In genomic region chr7:76262683-76263402, GRCh38 we compare ENCODE assay signal across 9 cellular contexts. TPM values are rescaled to one million over a fixed set of nuclear protein-coding genes. Genes with fewer than 3 reads are reported as not detected.
A peak's percentile ranks its signal among the peaks of the same experiment; 100 is the strongest.
DNase-seq lines count a peak whose midpoint lies in the region; ATAC-seq and TF ChIP-seq lines count a peak whose summit lies in the region.
"Had no signal": no experiment of that assay in that cellular context is flagged by ENCODE, and none has a peak within 500 bp of the region (broad histone marks: within the 10 kb centered on the region; RNA-seq: fewer than 3 reads in every experiment).

No MANE protein-coding gene starts in this region.

- peaks cover 8% of the 10 kb centered on the region for H3K4me1 Mint-ChIP-seq in stimulated activated naive CD8-positive, alpha-beta T cell treated with anti-CD3 and anti-CD28 coated beads, Interleukin-15, amount 100 ng/mL, for 72 hours

- no peaks in the 10 kb centered on the region for H3K79me2 ChIP-seq in mammary epithelial cell (ENCODE audit: insufficient read depth, low read length)

- H3K4me1 ChIP-seq in mammary epithelial cell (ENCODE audit: insufficient read depth, low read length), result peaks cover 5% of the 10 kb centered on the region

- no peak overlapping the region for H3K4me2 ChIP-seq in mammary epithelial cell (ENCODE audit: insufficient read depth, low read depth, low read length)

- peaks cover 5% of the 10 kb centered on the region for H3K27me3 ChIP-seq in mammary epithelial cell (ENCODE audit: insufficient read depth, low read length)

- 13% methylated on average over 2 of the region's 7 CpGs for WGBS in mammary epithelial cell (ENCODE audit: low coverage, missing lambda C conversion rate)

- DNase-seq in NCI-H510A treated with DMSO at 0.1 percent for 48 hours (lab: John Stamatoyannopoulos, UW) (peak; percentile 9), NCI-H510A (lab: John Stamatoyannopoulos, UW) (no peak), mammary epithelial cell (peak; percentile 48), islet precursor cell (peak; percentile 86)
- peak; percentile 26 to 43 for DNase-seq in stimulated activated naive CD8-positive, alpha-beta T cell treated with anti-CD3 and anti-CD28 coated beads, Interleukin-15, amount 100 ng/mL, for 72 hours

- intact Hi-C loops in mammary epithelial cell (cut with micrococcal nuclease), result loop anchor here (1.0 to 5.0 kb wide), 5 partner anchors 28 to 194 kb away; no protein-coding TSS in a partner anchor

- no peak overlapping the region for H3K4me3 Mint-ChIP-seq in stimulated activated naive CD8-positive, alpha-beta T cell treated with anti-CD3 and anti-CD28 coated beads, Interleukin-15, amount 100 ng/mL, for 72 hours
- H3K4me3 Mint-ChIP-seq: dendritic cell treated with granulocyte-macrophage colony-stimulating factor and Interleukin-4, amounts not matched to agents 40 ng/mL and 50 ng/mL, for 4 days had no signal

- no peaks in the 10 kb centered on the region for H3K9me3 ChIP-seq in mammary epithelial cell (replicated peaks; ENCODE audit: insufficient read depth, low read length)

- H3K36me3 ChIP-seq in mammary epithelial cell (ENCODE audit: insufficient read depth, low read length), result no peaks in the 10 kb centered on the region

- in situ Hi-C loops in mammary epithelial cell (cut with MboI; ENCODE audit: low sequenced_read_pairs in 2 of 2), result loop anchor here in 1 of 2 donors (5.0 kb wide), 2 partner anchors 49 to 86 kb away; no protein-coding TSS in a partner anchor

- H3K27me3 Mint-ChIP-seq in stimulated activated naive CD8-positive, alpha-beta T cell treated with anti-CD3 and anti-CD28 coated beads, Interleukin-15, amount 100 ng/mL, for 72 hours, result peaks cover 68% of the 10 kb centered on the region

- no peak overlapping the region for H3K9ac ChIP-seq in mammary epithelial cell (ENCODE audit: insufficient read depth, low read length)

- no peak overlapping the region for H2AFZ ChIP-seq in mammary epithelial cell (ENCODE audit: low read depth, low read length)

- TF ChIP-seq EP300 in Ishikawa (IDR thresholded peaks at IDR 0.05; ENCODE audit: borderline replicate concordance), result no peak

- no peaks in the 10 kb centered on the region for H3K9me3 Mint-ChIP-seq in stimulated activated naive CD8-positive, alpha-beta T cell treated with anti-CD3 and anti-CD28 coated beads, Interleukin-15, amount 100 ng/mL, for 72 hours
- H3K9me3 Mint-ChIP-seq: dendritic cell treated with granulocyte-macrophage colony-stimulating factor and Interleukin-4, amounts not matched to agents 40 ng/mL and 50 ng/mL, for 4 days had no signal

- CTCF ChIA-PET in mammary epithelial cell (lab: Charles Lee; ENCODE audit: low non-redundant PET), result interaction anchor here (0.6 to 1.1 kb wide), 3 partner anchors 34 to 71 kb away, joined by 4 to 10 read pairs (median 5); no protein-coding TSS in a partner anchor

- TF ChIP-seq CTCF in mammary epithelial cell (conservative IDR thresholded peaks at IDR 0.05 in 1 of 2, IDR thresholded peaks at IDR 0.05 in 1 of 2; ENCODE audit: extremely low read depth in 1 of 2, insufficient read depth in 1 of 2, low read depth in 1 of 2, low read length in 2 of 2), result peak; percentile 79 to 90

- H3K4me3 ChIP-seq in mammary epithelial cell (replicated peaks in 1 of 3; ENCODE audit: insufficient read depth in 1 of 3, low read depth in 2 of 3, low read length in 3 of 3), result no peak overlapping the region

- ATAC-seq in stimulated activated naive CD8-positive, alpha-beta T cell treated with anti-CD3 and anti-CD28 coated beads, Interleukin-15, amount 100 ng/mL, for 72 hours, result peak; percentile 41
- no peak for ATAC-seq in GM19023 (IDR thresholded peaks at IDR 0.05; ENCODE audit: unreplicated experiment)

- peak overlapping the region in 1 of 2 donors; percentile 49 for H3K27ac Mint-ChIP-seq in stimulated activated naive CD8-positive, alpha-beta T cell treated with anti-CD3 and anti-CD28 coated beads, Interleukin-15, amount 100 ng/mL, for 72 hours
- H3K27ac Mint-ChIP-seq: dendritic cell treated with granulocyte-macrophage colony-stimulating factor and Interleukin-4, amounts not matched to agents 40 ng/mL and 50 ng/mL, for 4 days had no signal

- H3K27ac ChIP-seq in mammary epithelial cell (ENCODE audit: insufficient read depth, low read depth, low read length), result no peak overlapping the region

- TF ChIP-seq RAD21 in Ishikawa (IDR thresholded peaks at IDR 0.05; ENCODE audit: low read depth), result peak; percentile 94

- dilution Hi-C loops in mammary epithelial cell (cut with HindIII; ENCODE audit: low sequenced_read_pairs), result loop anchor here (5.0 kb wide), 1 partner anchor 41 kb away; no protein-coding TSS in a partner anchor

- no peaks in the 10 kb centered on the region for H4K20me1 ChIP-seq in mammary epithelial cell (ENCODE audit: insufficient read depth, low read length)

- no TSS peak for BruUV-seq in mammary epithelial cell (replicated peaks; lab: Mats Ljungman, UMichigan)

TF ChIP-seq in Ishikawa, 13 proteins besides CTCF, POLR2A, EP300 and RAD21:
- TF ChIP-seq TCF12 (IDR thresholded peaks at IDR 0.05; ENCODE audit: low read depth), result no peak

TF ChIP-seq in PFSK-1, 5 proteins besides CTCF, POLR2A, EP300 and RAD21:
- TF ChIP-seq FOXP2 (optimal IDR thresholded peaks at IDR 0.05; ENCODE audit: borderline replicate concordance, extremely low read depth, extremely low read length, insufficient read depth) (no peak), SIN3A (IDR thresholded peaks at IDR 0.05; ENCODE audit: borderline replicate concordance, insufficient read depth, low read length) (no peak), REST (IDR thresholded peaks at IDR 0.05; ENCODE audit: insufficient read depth in 1 of 2, low read depth in 2 of 2, low read length in 2 of 2) (peak; percentile 13 to 76; a peak in 2 of 4 replicates), TAF1 (IDR thresholded peaks at IDR 0.05; ENCODE audit: borderline replicate concordance, insufficient read depth, low read length) (no peak), POLR2AphosphoS5 (IDR thresholded peaks at IDR 0.05; ENCODE audit: low read depth, low read length) (no peak)

RNA-seq across cellular contexts. Expression of gene HSPB1, which starts 39.6 kb away (rescaled TPM):
- polyA plus RNA-seq in PFSK-1 (2012; ENCODE audit: insufficient read length, low read depth), result 2,108 TPM
- total RNA-seq in mammary epithelial cell, result 100 to 1,000 TPM; 523 to 862 TPM
- 420 TPM for polyA plus RNA-seq in mammary epithelial cell
- 132 TPM for polyA minus RNA-seq in mammary epithelial cell
